ENCODE assay signal across 8 cellular contexts in genomic region chr9:15135167-15135792, GRCh38.
DNase-seq lines count a peak whose midpoint lies in the region; ATAC-seq and TF ChIP-seq lines count a peak whose summit lies in the region.

No MANE protein-coding gene starts in this region.

- H3K4me2 ChIP-seq in smooth muscle cell = peak overlapping the region; percentile 84

- H2AFZ ChIP-seq in smooth muscle cell (ENCODE audit: low read depth) = peak overlapping the region; percentile 96

- H3K79me2 ChIP-seq in smooth muscle cell (ENCODE audit: low read depth) = no peaks in the 10 kb centered on the region

- H3K4me1 Mint-ChIP-seq in T-helper 2 cell treated with Interferon-gamma antibody and Interleukin-4, amounts not matched to agents 5 μg/mL and 100 μg/mL, for 36 hours (ENCODE audit: low read depth) = peaks cover 6% of the 10 kb centered on the region
- peaks cover 0 to 7% of the 10 kb centered on the region in 2 donors for H3K4me1 Mint-ChIP-seq in immature natural killer cell

- 28% methylated on average over 18 of the region's 18 CpGs for WGBS in smooth muscle cell (ENCODE audit: low lambda C conversion rate)

- H3K27ac ChIP-seq in breast epithelium (no peak overlapping the region), smooth muscle cell (ENCODE audit: low read depth) (no peak overlapping the region)

- no peaks in the 10 kb centered on the region for H4K20me1 ChIP-seq in smooth muscle cell (ENCODE audit: low read depth)

- DNase-seq in AG04449 (ENCODE audit: low read depth, low spot score) (no peak), NCI-H146 treated with DMSO at 0.1 percent for 48 hours (lab: John Stamatoyannopoulos, UW; ENCODE audit: unreplicated experiment) (peak; percentile 80), breast epithelium (ENCODE audit: low spot score in 2 of 2) (peak in 1 of 2 donors; percentile 40), immature natural killer cell (peak; percentile 14 to 32 (median 26)), smooth muscle cell (lab: John Stamatoyannopoulos, UW; ENCODE audit: unreplicated experiment) (peak; percentile 12)
- DNase-seq in T-helper 2 cell treated with Interferon-gamma antibody and Interleukin-4, amounts not matched to agents 5 μg/mL and 100 μg/mL, for 36 hours (ENCODE audit: low spot score) = peak; percentile 38

- no peak for TF ChIP-seq POLR2A in breast epithelium (IDR thresholded peaks at IDR 0.05)

- POLR2A ChIA-PET in AG04449 (lab: Yijun Ruan, JAX) = no interaction called here

- H3K9me3 ChIP-seq in breast epithelium (no peaks in the 10 kb centered on the region), smooth muscle cell (replicated peaks; ENCODE audit: low read depth) (no peaks in the 10 kb centered on the region)

- intact Hi-C loops in breast epithelium (cut with DNase I; ENCODE audit: low total_unique reads) = no loop called here

- ATAC-seq in GM18502 (IDR thresholded peaks at IDR 0.05; ENCODE audit: poor library complexity, unreplicated experiment) (peak; percentile 94), HG02885 (IDR thresholded peaks at IDR 0.05; ENCODE audit: poor library complexity, unreplicated experiment) (peak; percentile 87)

- H3K27me3 Mint-ChIP-seq in T-helper 2 cell treated with Interferon-gamma antibody and Interleukin-4, amounts not matched to agents 5 μg/mL and 100 μg/mL, for 36 hours (ENCODE audit: low read depth) = peaks cover 9% of the 10 kb centered on the region
- H3K27me3 Mint-ChIP-seq in immature natural killer cell (ENCODE audit: low read depth in 3 of 3) = peaks cover 0 to 2% (median 0%) of the 10 kb centered on the region in 3 donors

- H3K36me3 ChIP-seq in breast epithelium (no peaks in the 10 kb centered on the region), smooth muscle cell (ENCODE audit: low read depth) (no peaks in the 10 kb centered on the region)

- H3K27me3 ChIP-seq in breast epithelium = no peaks in the 10 kb centered on the region
- no peaks in the 10 kb centered on the region for H3K27me3 ChIP-seq in smooth muscle cell (ENCODE audit: low read depth)

- CTCF ChIA-PET in AG04449 (lab: Yijun Ruan, JAX) = interaction anchor here (0.6 to 2.8 kb wide), 29 partner anchors 9 to 1743 kb away, joined by 3 to 58 read pairs (median 3); no protein-coding TSS in a partner anchor

- no peaks in the 10 kb centered on the region for H3K36me3 Mint-ChIP-seq in T-helper 2 cell treated with Interferon-gamma antibody and Interleukin-4, amounts not matched to agents 5 μg/mL and 100 μg/mL, for 36 hours (ENCODE audit: low read depth)
- no peaks in the 10 kb centered on the region for H3K36me3 Mint-ChIP-seq in immature natural killer cell

- no peak overlapping the region for H3K4me3 Mint-ChIP-seq in T-helper 2 cell treated with Interferon-gamma antibody and Interleukin-4, amounts not matched to agents 5 μg/mL and 100 μg/mL, for 36 hours
- no peak overlapping the region for H3K4me3 Mint-ChIP-seq in immature natural killer cell

- no peak overlapping the region for H3K27ac Mint-ChIP-seq in T-helper 2 cell treated with Interferon-gamma antibody and Interleukin-4, amounts not matched to agents 5 μg/mL and 100 μg/mL, for 36 hours
- no peak overlapping the region for H3K27ac Mint-ChIP-seq in immature natural killer cell

- H3K4me1 ChIP-seq in breast epithelium = no peaks in the 10 kb centered on the region
- peaks cover 12% of the 10 kb centered on the region for H3K4me1 ChIP-seq in smooth muscle cell (ENCODE audit: low read depth)

- TF ChIP-seq CTCF in AG04449 (IDR thresholded peaks at IDR 0.05; ENCODE audit: insufficient read depth, low read length, missing control alignments) = peak; percentile 84
- peak; percentile 63 to 83 (median 82) for TF ChIP-seq CTCF in breast epithelium (IDR thresholded peaks at IDR 0.05)
- TF ChIP-seq CTCF in smooth muscle cell (IDR thresholded peaks at IDR 0.05; ENCODE audit: borderline replicate concordance, insufficient read depth, poor library complexity, severe bottlenecking) = peak; percentile 85

- no peaks in the 10 kb centered on the region for H3K9me3 Mint-ChIP-seq in T-helper 2 cell treated with Interferon-gamma antibody and Interleukin-4, amounts not matched to agents 5 μg/mL and 100 μg/mL, for 36 hours
- H3K9me3 Mint-ChIP-seq in immature natural killer cell = no peaks in the 10 kb centered on the region

- peak overlapping the region; percentile 52 for H3K4me3 ChIP-seq in AG04449 (ENCODE audit: low read depth, low read length)
- peak overlapping the region in 2 of 3 donors; percentile 13 to 53 for H3K4me3 ChIP-seq in breast epithelium
- peak overlapping the region; percentile 33 for H3K4me3 ChIP-seq in smooth muscle cell

- H3K9ac ChIP-seq in smooth muscle cell (ENCODE audit: low read depth) = no peak overlapping the region

- H3F3A ChIP-seq in smooth muscle cell (ENCODE audit: low read depth) = peaks cover 5% of the 10 kb centered on the region
